In the genomic region with DNA sequence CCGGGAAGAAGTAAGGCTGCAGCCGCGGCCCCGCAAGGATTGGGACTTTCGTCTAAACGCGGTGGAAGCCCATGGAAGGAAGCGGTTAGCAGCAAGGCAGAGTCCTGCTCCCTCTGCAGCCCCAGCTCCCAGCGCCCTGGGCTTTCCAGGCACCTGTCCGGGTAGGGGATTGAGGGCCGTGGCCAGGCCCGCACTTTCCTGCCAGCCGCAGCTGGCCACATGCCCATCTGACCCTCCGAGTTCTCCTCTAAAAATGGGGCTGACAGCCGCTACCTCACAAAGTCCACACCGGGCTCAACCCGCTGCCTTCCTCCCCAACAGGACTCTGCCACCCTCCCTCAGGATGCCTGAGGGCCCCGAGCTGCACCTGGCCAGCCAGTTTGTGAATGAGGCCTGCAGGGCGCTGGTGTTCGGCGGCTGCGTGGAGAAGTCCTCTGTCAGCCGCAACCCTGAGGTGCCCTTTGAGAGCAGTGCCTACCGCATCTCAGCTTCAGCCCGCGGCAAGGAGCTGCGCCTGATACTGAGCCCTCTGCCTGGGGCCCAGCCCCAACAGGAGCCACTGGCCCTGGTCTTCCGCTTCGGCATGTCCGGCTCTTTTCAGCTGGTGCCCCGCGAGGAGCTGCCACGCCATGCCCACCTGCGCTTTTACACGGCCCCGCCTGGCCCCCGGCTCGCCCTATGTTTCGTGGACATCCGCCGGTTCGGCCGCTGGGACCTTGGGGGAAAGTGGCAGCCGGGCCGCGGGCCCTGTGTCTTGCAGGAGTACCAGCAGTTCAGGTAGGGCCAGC, we compare ENCODE assay signal across 8 cellular contexts. TPM values are rescaled to one million over a fixed set of nuclear protein-coding genes. Genes with fewer than 3 reads are reported as not detected.
DNase-seq lines count a peak whose midpoint lies in the region; ATAC-seq, FAIRE-seq and TF ChIP-seq lines count a peak whose summit lies in the region.

No MANE protein-coding gene starts in this region.

- H3K36me3 ChIP-seq in GM12878 (ENCODE audit: control insufficient read depth in 2 of 2, insufficient read depth in 2 of 2, low read length in 1 of 2) (no peaks in the 10 kb centered on the region), kidney epithelial cell (ENCODE audit: control insufficient read depth, insufficient read depth, low read length) (peaks cover 1% of the 10 kb centered on the region)

- peaks cover 15% of the 10 kb centered on the region; the same call in 2 of the 3 replicates for H3K9me3 ChIP-seq in GM12878 (replicated peaks; ENCODE audit: control insufficient read depth, insufficient read depth, low read length)

- BruUV-seq in GM12878 (replicated peaks; lab: Mats Ljungman, UMichigan): no TSS peak

- H2AFZ ChIP-seq in GM12878 (ENCODE audit: control insufficient read depth, low read depth, low read length): no peak overlapping the region

- no peak for TF ChIP-seq POLR2A in GM12878 (IDR thresholded peaks at IDR 0.05; ENCODE audit: low read depth, low read length)

- 76% methylated on average over 45 of the region's 46 CpGs for WGBS in GM12878 (ENCODE audit: insufficient coverage, insufficient replicate concordance, low lambda C conversion rate, missing lambda C conversion rate)

- H3K4me3 ChIP-seq in GM12878 (peak overlapping the region; percentile 2; the same call in 1 of the 2 replicates), kidney epithelial cell (ENCODE audit: low read depth, low read length) (peak overlapping the region; percentile 67)

- CTCF ChIA-PET in activated naive CD4-positive, alpha-beta T cell treated with anti-CD3 and anti-CD28 coated beads, Interleukin-2, amount 10 ng/mL, durations not matched to agents 7 days and 5 days (lab: Charles Lee): interaction anchor here (0.5 to 1.5 kb wide), 3 partner anchors 19 to 292 kb away, joined by 3 read pairs; no protein-coding TSS in a partner anchor
- CTCF ChIA-PET in GM12878 (lab: Yijun Ruan, JAX): no interaction called here

- no peak for TF ChIP-seq EP300 in GM12878 (IDR thresholded peaks at IDR 0.05; ENCODE audit: borderline replicate concordance in 1 of 2, control insufficient read depth in 1 of 2, low read depth in 2 of 2, low read length in 2 of 2)

- peaks cover 45% of the 10 kb centered on the region for H3K27me3 Mint-ChIP-seq in activated naive CD4-positive, alpha-beta T cell treated with anti-CD3 and anti-CD28 coated beads, Interleukin-2, amount 10 ng/mL, durations not matched to agents 7 days and 5 days

- no peaks in the 10 kb centered on the region for H4K20me1 ChIP-seq in GM12878 (ENCODE audit: control insufficient read depth, insufficient read depth)

- H3K27me3 ChIP-seq in GM12878 (replicated peaks in 1 of 2; ENCODE audit: control insufficient read depth in 2 of 2, insufficient read depth in 2 of 2, low read length in 1 of 2): peaks cover 4 to 11% of the 10 kb centered on the region in 2 experiments
- H3K27me3 ChIP-seq in kidney epithelial cell (ENCODE audit: control insufficient read depth, insufficient read depth, low read length): peaks cover 2% of the 10 kb centered on the region

- peaks cover 44% of the 10 kb centered on the region for H3K36me3 Mint-ChIP-seq in activated naive CD4-positive, alpha-beta T cell treated with anti-CD3 and anti-CD28 coated beads, Interleukin-2, amount 10 ng/mL, durations not matched to agents 7 days and 5 days

- H3K9ac ChIP-seq in GM12878 (ENCODE audit: control insufficient read depth, insufficient read depth, low read length): no peak overlapping the region

- FAIRE-seq in GM12878 (lab: Jason Lieb, UNC): no peak

- RAD21 ChIA-PET in GM12878 (lab: Charles Lee; ENCODE audit: unreplicated experiment): no interaction called here

- SMC1A ChIA-PET in GM12878 (lab: Charles Lee; ENCODE audit: uncharacterized antibody, unreplicated experiment): interaction anchor here (0.7 kb wide), 1 partner anchor 14 kb away, joined by 3 read pairs; no protein-coding TSS in a partner anchor

- POLR2A ChIA-PET in GM12878 (lab: Charles Lee): interaction anchor here (0.9 kb wide), 1 partner anchor 19 kb away, joined by 3 read pairs; a partner anchor contains a TSS

- H3K9me3 Mint-ChIP-seq in activated naive CD4-positive, alpha-beta T cell treated with anti-CD3 and anti-CD28 coated beads, Interleukin-2, amount 10 ng/mL, durations not matched to agents 7 days and 5 days: peaks cover 19% of the 10 kb centered on the region

- H3K79me2 ChIP-seq in GM12878 (ENCODE audit: control insufficient read depth, insufficient read depth, low read length): no peaks in the 10 kb centered on the region

- no peak for TF ChIP-seq RAD21 in GM12878 (IDR thresholded peaks at IDR 0.05; ENCODE audit: insufficient read depth, low read depth, low read length)

- no peak overlapping the region; the same call in 1 of the 2 replicates for H3K4me2 ChIP-seq in GM12878 (ENCODE audit: control insufficient read depth, insufficient read depth)

- H3K27ac ChIP-seq in GM12878 (ENCODE audit: control insufficient read depth, insufficient read depth) (no peak overlapping the region), substantia nigra (ENCODE audit: low read depth, low read length, poor library complexity, severe bottlenecking) (peak overlapping the region; percentile 74)

- peak overlapping the region; percentile 99 for H3K27ac Mint-ChIP-seq in activated naive CD4-positive, alpha-beta T cell treated with anti-CD3 and anti-CD28 coated beads, Interleukin-2, amount 10 ng/mL, durations not matched to agents 7 days and 5 days

- no peak for ATAC-seq in GM12878
- ATAC-seq in HG03095 (IDR thresholded peaks at IDR 0.05; ENCODE audit: unreplicated experiment): no peak
- ATAC-seq in HG03378 (IDR thresholded peaks at IDR 0.05; ENCODE audit: unreplicated experiment): no peak

- intact Hi-C loops in GM12878 (cut with micrococcal nuclease; ENCODE audit: unreplicated experiment): no loop called here

- H3K4me3 Mint-ChIP-seq in activated naive CD4-positive, alpha-beta T cell treated with anti-CD3 and anti-CD28 coated beads, Interleukin-2, amount 10 ng/mL, durations not matched to agents 7 days and 5 days: peak overlapping the region; percentile 52

- H3K4me1 Mint-ChIP-seq in activated naive CD4-positive, alpha-beta T cell treated with anti-CD3 and anti-CD28 coated beads, Interleukin-2, amount 10 ng/mL, durations not matched to agents 7 days and 5 days: peaks cover 40% of the 10 kb centered on the region

- in situ Hi-C loops in GM12878 (cut with MboI): no loop called here

- no peak for DNase-seq in activated naive CD4-positive, alpha-beta T cell treated with anti-CD3 and anti-CD28 coated beads, Interleukin-2, amount 10 ng/mL, durations not matched to agents 7 days and 5 days
- no peak for DNase-seq in activated naive CD4-positive, alpha-beta T cell treated with anti-CD3 and anti-CD28 coated beads, Interleukin-2, amount 50 U/mL, for 16 hours
- DNase-seq in GM12878 (ENCODE audit: low read depth, low spot score) (no peak), kidney epithelial cell (ENCODE audit: low read depth) (no peak), substantia nigra (lab: John Stamatoyannopoulos, UW) (peak in 8 of 49 donors; percentile 14 to 64 (median 22))
- no peak for DNase-seq in activated CD4-positive, alpha-beta T cell treated with anti-CD3 and anti-CD28 coated beads for 48 hours

- H3K4me1 ChIP-seq in GM12878 (ENCODE audit: control insufficient read depth, insufficient read depth, low read length): peaks cover 23% of the 10 kb centered on the region

- TF ChIP-seq CTCF in GM12878 (IDR thresholded peaks at IDR 0.05 in 2 of 3, conservative IDR thresholded peaks at IDR 0.05 in 1 of 3; ENCODE audit: control insufficient read depth in 2 of 3, extremely low read depth in 1 of 3, insufficient read depth in 1 of 3, low read depth in 3 of 3, low read length in 3 of 3): no peak
- no peak for TF ChIP-seq CTCF in kidney epithelial cell (IDR thresholded peaks at IDR 0.05; ENCODE audit: insufficient read depth, low read length, poor library complexity, severe bottlenecking)

RNA-seq across cellular contexts. Expression of a gene that starts 1.9 kb away (rescaled TPM):
- 3.4 and 5.6 TPM in 2 replicates for total RNA-seq in GM12878 (2013; cell fraction: nucleolus; rRNA removed)
- 0.71 and 0.73 TPM in 2 replicates for total RNA-seq in GM12878 (2014; rRNA removed)
- total RNA-seq in GM12878 (2014; rRNA removed; fragmentation: Illumina TruSeq; extraction: Trizol): 0.58 and 0.92 TPM in 2 replicates
- 0.96 and 1.5 TPM in 2 replicates for total RNA-seq in GM12878 (2021)
- polyA plus RNA-seq in GM12878 (2011; ENCODE audit: low read depth): 10.3 TPM
- 0.04 and 0.23 TPM in 2 replicates for polyA plus RNA-seq in GM12878 (2011; rRNA removed)
- 0.16 and 0.17 TPM in 2 replicates for polyA plus RNA-seq in GM12878 (2011; cell fraction: cytosol; rRNA removed)
- polyA plus RNA-seq in GM12878 (2011; cell fraction: nucleus; rRNA removed): 1.0 and 2.4 TPM in 2 replicates
- polyA plus RNA-seq in GM12878 (2012): 9.5 and 12.7 TPM in 2 replicates
- polyA plus RNA-seq in GM12878 (2014; fragmentation: Illumina TruSeq; extraction: Trizol): 0.37 and 1.3 TPM in 2 replicates
- under 1 TPM; 0.10 to 0.37 TPM for polyA plus RNA-seq in GM12878 (2014; fragmentation: Nextera tagmentation; extraction: Ambion mirVana)
- 1.8 and 2.5 TPM in 2 replicates for polyA plus RNA-seq in GM12878 (2014; rRNA removed)
- polyA plus RNA-seq in GM12878 (2016; fragmentation: Nextera tagmentation; extraction: Ambion mirVana): 1 to 10 TPM; 1.2 to 2.3 TPM
- polyA minus RNA-seq in GM12878 (2011; rRNA and poly(A)+ RNA removed): 0.36 TPM in 1 of 2 replicates, not detected in the other
- polyA minus RNA-seq in GM12878 (2011; cell fraction: cytosol; rRNA and poly(A)+ RNA removed): not detected in 2 replicates
- polyA minus RNA-seq in GM12878 (2011; cell fraction: nucleus; rRNA and poly(A)+ RNA removed): 0.85 TPM in 1 of 2 replicates, not detected in the other
- total RNA-seq in kidney epithelial cell: 6.1 and 10.1 TPM in 2 replicates

RNA-seq across cellular contexts. Expression of a gene that starts 12.9 kb away (rescaled TPM):
- 17.9 and 18.5 TPM in 2 replicates for total RNA-seq in GM12878 (2013; cell fraction: nucleolus; rRNA removed)
- total RNA-seq in GM12878 (2014; rRNA removed) (110 and 113 TPM in 2 replicates), GM12878 (2014; rRNA removed; fragmentation: Illumina TruSeq; extraction: Trizol) (46.1 and 48.4 TPM in 2 replicates), GM12878 (2021) (86.3 and 98.9 TPM in 2 replicates), kidney epithelial cell (108 and 119 TPM in 2 replicates)
- polyA plus RNA-seq in GM12878 (2011; ENCODE audit: low read depth): 30.1 TPM
- polyA plus RNA-seq in GM12878 (2011; rRNA removed) (32.0 and 53.2 TPM in 2 replicates), GM12878 (2014; fragmentation: Illumina TruSeq; extraction: Trizol) (18.5 and 34.3 TPM in 2 replicates), GM12878 (2014; fragmentation: Nextera tagmentation; extraction: Ambion mirVana) (10 to 100 TPM; 14.5 to 38.4 TPM), GM12878 (2014; rRNA removed) (97.4 and 111 TPM in 2 replicates), GM12878 (2016; fragmentation: Nextera tagmentation; extraction: Ambion mirVana) (100 to 1,000 TPM; 115 to 118 TPM)
- 129 and 166 TPM in 2 replicates for polyA plus RNA-seq in GM12878 (2011; cell fraction: cytosol; rRNA removed)
- polyA plus RNA-seq in GM12878 (2011; cell fraction: nucleus; rRNA removed): 127 and 161 TPM in 2 replicates
- 64.3 and 67.6 TPM in 2 replicates for polyA plus RNA-seq in GM12878 (2012)
- polyA minus RNA-seq in GM12878 (2011; rRNA and poly(A)+ RNA removed): 19.5 and 56.0 TPM in 2 replicates
- 14.7 and 26.7 TPM in 2 replicates for polyA minus RNA-seq in GM12878 (2011; cell fraction: cytosol; rRNA and poly(A)+ RNA removed)
- 11.8 and 14.3 TPM in 2 replicates for polyA minus RNA-seq in GM12878 (2011; cell fraction: nucleus; rRNA and poly(A)+ RNA removed)

RNA-seq across cellular contexts. Expression of a gene that starts 19.6 kb away (rescaled TPM):
- 567 and 636 TPM in 2 replicates for total RNA-seq in GM12878 (2013; cell fraction: nucleolus; rRNA removed)
- total RNA-seq in GM12878 (2014; rRNA removed) (54.8 and 65.0 TPM in 2 replicates), GM12878 (2014; rRNA removed; fragmentation: Illumina TruSeq; extraction: Trizol) (26.9 and 29.2 TPM in 2 replicates), GM12878 (2021) (102 and 111 TPM in 2 replicates), kidney epithelial cell (109 and 141 TPM in 2 replicates)
- 56.1 TPM for polyA plus RNA-seq in GM12878 (2011; ENCODE audit: low read depth)
- polyA plus RNA-seq in GM12878 (2011; rRNA removed) (20.9 and 32.5 TPM in 2 replicates), GM12878 (2014; fragmentation: Illumina TruSeq; extraction: Trizol) (17.6 and 32.0 TPM in 2 replicates), GM12878 (2014; fragmentation: Nextera tagmentation; extraction: Ambion mirVana) (1 to 10 TPM; 1.4 to 4.6 TPM), GM12878 (2014; rRNA removed) (107 and 110 TPM in 2 replicates), GM12878 (2016; fragmentation: Nextera tagmentation; extraction: Ambion mirVana) (10 to 100 TPM; 51.9 to 66.2 TPM)
- polyA plus RNA-seq in GM12878 (2011; cell fraction: cytosol; rRNA removed): 36.8 and 47.4 TPM in 2 replicates
- polyA plus RNA-seq in GM12878 (2011; cell fraction: nucleus; rRNA removed): 649 and 670 TPM in 2 replicates
- polyA plus RNA-seq in GM12878 (2012): 114 and 120 TPM in 2 replicates
- polyA minus RNA-seq in GM12878 (2011; rRNA and poly(A)+ RNA removed): 35.4 and 73.6 TPM in 2 replicates
- 23.2 and 32.6 TPM in 2 replicates for polyA minus RNA-seq in GM12878 (2011; cell fraction: cytosol; rRNA and poly(A)+ RNA removed)
- 120 and 170 TPM in 2 replicates for polyA minus RNA-seq in GM12878 (2011; cell fraction: nucleus; rRNA and poly(A)+ RNA removed)
